ENCODE assay signal across 8 cellular contexts in the genomic region with DNA sequence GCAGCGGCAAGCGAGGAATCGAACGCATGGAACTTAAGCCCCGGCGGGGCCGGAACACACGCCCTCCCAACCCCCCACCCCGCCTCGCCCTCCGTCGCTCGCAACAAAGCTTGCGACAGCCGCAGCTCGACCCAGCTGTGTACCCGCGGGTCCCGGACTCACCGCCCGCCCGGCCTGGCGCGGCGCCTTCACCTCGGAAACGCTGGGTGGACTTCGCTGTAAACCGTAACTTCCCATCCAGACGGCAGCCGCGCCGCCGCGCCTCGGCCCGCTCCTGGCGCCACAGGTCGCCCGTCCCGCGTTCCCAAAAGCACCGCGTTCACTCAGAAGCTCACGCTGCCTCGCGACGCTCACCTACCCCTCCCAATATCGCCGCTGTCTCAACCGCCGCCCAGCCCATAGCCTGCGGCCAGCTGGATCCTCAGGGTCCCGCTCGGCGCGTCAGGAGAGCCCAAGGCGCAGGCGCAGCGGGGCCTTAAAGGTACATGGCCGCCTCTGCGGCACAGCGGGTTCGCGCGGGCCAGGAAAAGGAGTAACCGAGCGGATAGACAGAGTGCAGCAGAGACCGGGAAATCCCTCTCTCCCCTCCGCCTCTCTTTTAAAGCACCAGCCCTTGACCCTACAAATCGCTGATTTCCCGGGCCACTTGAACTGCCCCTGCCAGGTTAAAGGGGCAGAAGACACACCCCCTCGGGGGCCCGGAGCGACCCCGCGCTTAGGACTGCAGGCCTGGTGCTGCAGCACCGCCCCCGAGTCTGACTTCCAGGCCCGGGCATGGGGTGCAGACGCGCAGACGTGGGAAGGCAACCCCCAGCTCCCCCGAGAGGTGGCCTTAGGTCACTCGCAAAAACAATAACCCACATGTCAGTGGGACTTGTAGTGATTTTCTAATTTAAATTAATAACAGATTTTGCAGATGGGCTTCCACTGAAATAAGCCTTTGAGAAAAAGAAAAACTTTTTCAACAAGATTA. TPM values are rescaled to one million over a fixed set of nuclear protein-coding genes. Genes with fewer than 3 reads are reported as not detected.
DNase-seq lines count a peak whose midpoint lies in the region; ATAC-seq and TF ChIP-seq lines count a peak whose summit lies in the region.
"Not testable (repeated sequence)": the region's sequence is repeated elsewhere in the genome, so short reads cannot be mapped to it uniquely, and the experiment has no call there.

Gene NBPF9, minus strand, starts transcription at position 443 of the 973 bp plus-strand sequence. CDS start 21,412 bp downstream, outside the sequence.

- not testable (repeated sequence) for H3K36me3 ChIP-seq in BE2C; NT2/D1 (ENCODE audit: insufficient read depth, insufficient read length, low read length)

- H3K27me3 ChIP-seq in BE2C; NT2/D1 (ENCODE audit: insufficient read depth, insufficient read length): not testable (repeated sequence)

- TF ChIP-seq CTCF in BE2C (IDR thresholded peaks at IDR 0.05; ENCODE audit: low read depth, low read length) = not testable (repeated sequence)

- not testable (repeated sequence) for H3K9me3 ChIP-seq in BE2C; NT2/D1 (ENCODE audit: insufficient read depth, low read length)

- H3K4me1 ChIP-seq in BE2C; NT2/D1 (ENCODE audit: insufficient read depth, insufficient read length): not testable (repeated sequence)

- ATAC-seq in GM19452 (IDR thresholded peaks at IDR 0.05; ENCODE audit: unreplicated experiment) (peak; percentile 92), HG03280 (IDR thresholded peaks at IDR 0.05; ENCODE audit: unreplicated experiment) (peak; percentile 95)

- DNase-seq in BE2C (peak; percentile 64), medulla oblongata (ENCODE audit: extremely low spot score) (peak; percentile 3)
- DNase-seq in NT2/D1 (ENCODE audit: low read depth, low spot score) = not testable (repeated sequence)
- DNase-seq in activated CD8-positive, alpha-beta memory T cell treated with anti-CD3 and anti-CD28 coated beads for 48 hours (ENCODE audit: low read depth in 2 of 3, low spot score in 2 of 3) = peak in 2 of 3 experiments; percentile 3 to 6
- peak; percentile 3 for DNase-seq in effector CD8-positive, alpha-beta T cell (lab: John Stamatoyannopoulos, UW)
- DNase-seq in stimulated activated CD4-positive, alpha-beta T cell treated with anti-CD3 and anti-CD28 coated beads, Interleukin-2, amount 100 ng/mL, for 4 hours (ENCODE audit: low read depth) = peak; percentile 21

- peak within 1 kb of the TSS; percentile 61 for H3K9ac ChIP-seq in NT2/D1 (ENCODE audit: insufficient read length, low read depth)

- H3K4me3 ChIP-seq in BE2C (ENCODE audit: low read depth, low read length) = peak within 1 kb of the TSS; percentile 49
- peak within 1 kb of the TSS; percentile 21 for H3K4me3 ChIP-seq in NT2/D1 (ENCODE audit: insufficient read length, low read depth)

RNA-seq across cellular contexts. Expression of gene NBPF9, which starts in this region (rescaled TPM):
- 22.2 TPM for polyA plus RNA-seq in BE2C (2012; ENCODE audit: insufficient read depth, insufficient read length, low read depth)
